ENCODE assay signal across 9 cellular contexts in the genomic region with DNA sequence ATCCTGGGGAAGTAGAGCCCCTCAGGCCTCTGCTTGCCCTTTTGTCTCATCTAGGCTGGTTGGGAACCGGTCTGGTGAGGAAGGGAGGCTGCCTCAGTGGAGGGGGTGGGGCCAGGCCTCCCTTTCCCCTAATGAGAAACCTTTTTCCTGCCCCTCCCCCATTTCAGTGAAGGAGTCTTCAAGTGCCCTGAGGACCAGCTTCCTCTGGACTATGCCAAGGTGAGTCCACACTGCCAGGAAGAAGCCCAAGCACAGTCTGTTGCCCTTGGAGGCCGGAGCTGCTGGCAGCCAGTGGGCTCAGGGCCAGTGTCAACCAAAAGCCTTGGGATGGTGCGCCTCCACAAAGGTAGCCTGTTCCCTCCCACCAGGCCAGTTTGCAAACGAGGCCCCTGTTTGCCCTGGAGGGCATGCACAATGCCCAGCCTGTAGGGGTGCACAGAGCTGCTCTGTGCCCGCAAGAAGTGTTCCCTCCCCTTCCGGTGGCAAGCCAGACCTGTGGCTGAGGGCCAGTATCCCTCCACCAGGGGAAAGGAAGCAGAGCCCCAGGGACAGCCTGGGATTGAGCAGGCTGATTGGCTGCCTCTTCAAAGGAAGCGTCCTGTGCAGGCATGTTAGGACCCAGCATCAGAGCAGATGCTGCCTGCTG. TPM values are rescaled to one million over a fixed set of nuclear protein-coding genes. Genes with fewer than 3 reads are reported as not detected.
A peak's percentile ranks its signal among the peaks of the same experiment; 100 is the strongest.
DNase-seq lines count a peak whose midpoint lies in the region; ATAC-seq and TF ChIP-seq lines count a peak whose summit lies in the region.
"Had no signal": no experiment of that assay in that cellular context is flagged by ENCODE, and none has a peak within 500 bp of the region (broad histone marks: within the 10 kb centered on the region; RNA-seq: fewer than 3 reads in every experiment).

No MANE protein-coding gene starts in this region.

- peak overlapping the region; percentile 74 for H3K4me3 ChIP-seq in iPS-18c (ENCODE audit: insufficient read depth, low read depth, low read length)

- peaks cover 57% of the 10 kb centered on the region for H3K4me1 Mint-ChIP-seq in stimulated activated memory B cell treated with anti-CD40 and anti-IgM and Interleukin-4, amounts not matched to agents 10 μg/mL and 1 μg/mL and 100 μg/mL, for 72 hours

- H3K27ac Mint-ChIP-seq in stimulated activated memory B cell treated with anti-CD40 and anti-IgM and Interleukin-4, amounts not matched to agents 10 μg/mL and 1 μg/mL and 100 μg/mL, for 72 hours = peak overlapping the region; percentile 93

- ATAC-seq in stimulated activated memory B cell treated with anti-CD40 and anti-IgM and Interleukin-4, amounts not matched to agents 10 μg/mL and 1 μg/mL and 100 μg/mL, for 72 hours = no peak
- ATAC-seq in HG02642 (IDR thresholded peaks at IDR 0.05; ENCODE audit: poor library complexity, unreplicated experiment) (no peak), HG03025 (IDR thresholded peaks at IDR 0.05; ENCODE audit: low FRiP score, unreplicated experiment) (no peak)
- ATAC-seq: naive thymus-derived CD8-positive, alpha-beta T cell had no signal

- H3K36me3 Mint-ChIP-seq in stimulated activated memory B cell treated with anti-CD40 and anti-IgM and Interleukin-4, amounts not matched to agents 10 μg/mL and 1 μg/mL and 100 μg/mL, for 72 hours = peaks cover 48% of the 10 kb centered on the region
- H3K36me3 Mint-ChIP-seq: naive thymus-derived CD8-positive, alpha-beta T cell had no signal

- peak overlapping the region; percentile 95 for H3K4me3 Mint-ChIP-seq in stimulated activated memory B cell treated with anti-CD40 and anti-IgM and Interleukin-4, amounts not matched to agents 10 μg/mL and 1 μg/mL and 100 μg/mL, for 72 hours

- no peaks in the 10 kb centered on the region for H3K27me3 Mint-ChIP-seq in stimulated activated memory B cell treated with anti-CD40 and anti-IgM and Interleukin-4, amounts not matched to agents 10 μg/mL and 1 μg/mL and 100 μg/mL, for 72 hours
- H3K27me3 Mint-ChIP-seq: naive thymus-derived CD8-positive, alpha-beta T cell had no signal

- no peaks in the 10 kb centered on the region for H3K9me3 Mint-ChIP-seq in stimulated activated memory B cell treated with anti-CD40 and anti-IgM and Interleukin-4, amounts not matched to agents 10 μg/mL and 1 μg/mL and 100 μg/mL, for 72 hours
- H3K9me3 Mint-ChIP-seq: naive thymus-derived CD8-positive, alpha-beta T cell had no signal

- no peak for TF ChIP-seq CTCF in VCaP (conservative IDR thresholded peaks at IDR 0.05)

- DNase-seq in HT-29 (ENCODE audit: low spot score) = peak; percentile 79
- DNase-seq in NCI-H82 (lab: John Stamatoyannopoulos, UW) = no peak
- no peak for DNase-seq in AG20443 (ENCODE audit: low spot score)
- DNase-seq: naive thymus-derived CD8-positive, alpha-beta T cell had no signal

- no peaks in the 10 kb centered on the region for H3K9me3 ChIP-seq in iPS-18c (ENCODE audit: control insufficient read depth, insufficient read depth, low read length)

- H3K27ac ChIP-seq in VCaP = peak overlapping the region; percentile 99

RNA-seq across cellular contexts. Expression of a gene that starts 3.4 kb away (rescaled TPM):
- 295 and 307 TPM in 2 replicates for total RNA-seq in HT-29 (2014; rRNA removed; shearing (Covaris generic))

RNA-seq across cellular contexts. Expression of a gene that starts 18.6 kb away (rescaled TPM):
- 13.9 and 15.0 TPM in 2 replicates for total RNA-seq in HT-29 (2014; rRNA removed; shearing (Covaris generic))

RNA-seq across cellular contexts. Expression of a gene that starts 21.1 kb away (rescaled TPM):
- 30.6 and 44.6 TPM in 2 replicates for total RNA-seq in HT-29 (2014; rRNA removed; shearing (Covaris generic))

RNA-seq across cellular contexts. Expression of a gene that starts 27.4 kb away (rescaled TPM):
- total RNA-seq in HT-29 (2014; rRNA removed; shearing (Covaris generic)) = 601 and 602 TPM in 2 replicates

RNA-seq across cellular contexts. Expression of a gene that starts 29.5 kb away (rescaled TPM):
- 0.97 TPM in 1 of 2 replicates, not detected in the other for total RNA-seq in HT-29 (2014; rRNA removed; shearing (Covaris generic))
